In genomic region chr2:119223521-119224390, GRCh38 we compare ENCODE assay signal across 8 cellular contexts. TPM values are rescaled to one million over a fixed set of nuclear protein-coding genes. Genes with fewer than 3 reads are reported as not detected.
A peak's percentile ranks its signal among the peaks of the same experiment; 100 is the strongest.
DNase-seq lines count a peak whose midpoint lies in the region; ATAC-seq and TF ChIP-seq lines count a peak whose summit lies in the region.

TSS of gene STEAP3 (plus strand) at chr2:119223834. CDS start at chr2:119231013, 7,179 bp downstream.

- intact Hi-C loops in thyroid gland (cut with DNase I): loop anchor here (5.0 kb wide), 1 partner anchor 64 kb away; no protein-coding TSS in a partner anchor

- peak; percentile 9 for DNase-seq in T-helper 2 cell treated with Interferon-gamma antibody and Interleukin-4, amounts not matched to agents 5 μg/mL and 100 μg/mL, for 36 hours (ENCODE audit: low spot score)
- DNase-seq in T-helper 2 cell (no peak), HT1080 (ENCODE audit: low read depth) (peak; percentile 86), SHP77 (lab: John Stamatoyannopoulos, UW) (peak; percentile 60 to 82), endodermal cell (peak; percentile 95), memory B cell (ENCODE audit: low spot score in 2 of 2) (peak; percentile 32 to 49), thyroid gland (peak; percentile 86 to 88)

- H3K27me3 ChIP-seq in endodermal cell (ENCODE audit: control insufficient read depth, insufficient read depth, low read length, poor library complexity, severe bottlenecking) (peaks cover 11% of the 10 kb centered on the region), thyroid gland (no peaks in the 10 kb centered on the region)

- H3K9me3 Mint-ChIP-seq in T-helper 2 cell treated with Interferon-gamma antibody and Interleukin-4, amounts not matched to agents 5 μg/mL and 100 μg/mL, for 36 hours: no peaks in the 10 kb centered on the region
- H3K9me3 Mint-ChIP-seq in endodermal cell (no peaks in the 10 kb centered on the region), memory B cell (no peaks in the 10 kb centered on the region)

- TF ChIP-seq CTCF in endodermal cell (conservative IDR thresholded peaks at IDR 0.05) (no peak), thyroid gland (IDR thresholded peaks at IDR 0.05) (no peak)

- H3K4me1 ChIP-seq in endodermal cell (ENCODE audit: control insufficient read depth, insufficient read depth, low read length) (peaks cover 3% of the 10 kb centered on the region), thyroid gland (peaks cover 11 to 28% of the 10 kb centered on the region in 2 donors)

- H3K27ac Mint-ChIP-seq in T-helper 2 cell treated with Interferon-gamma antibody and Interleukin-4, amounts not matched to agents 5 μg/mL and 100 μg/mL, for 36 hours: no peak within 1 kb of the TSS
- no peak within 1 kb of the TSS for H3K27ac Mint-ChIP-seq in endodermal cell
- H3K27ac Mint-ChIP-seq in memory B cell: no peak within 1 kb of the TSS

- no peaks in the 10 kb centered on the region for H3K9me3 ChIP-seq in endodermal cell (ENCODE audit: control insufficient read depth, low read length)
- H3K9me3 ChIP-seq in thyroid gland: no peaks in the 10 kb centered on the region

- H3K36me3 ChIP-seq in endodermal cell (ENCODE audit: control insufficient read depth, insufficient read depth, low read length): no peaks in the 10 kb centered on the region
- H3K36me3 ChIP-seq in thyroid gland: no peaks in the 10 kb centered on the region

- no peak within 1 kb of the TSS for H3K4me3 Mint-ChIP-seq in T-helper 2 cell treated with Interferon-gamma antibody and Interleukin-4, amounts not matched to agents 5 μg/mL and 100 μg/mL, for 36 hours
- peak within 1 kb of the TSS; percentile 48 for H3K4me3 Mint-ChIP-seq in endodermal cell
- peak within 1 kb of the TSS; percentile 73 for H3K4me3 Mint-ChIP-seq in memory B cell

- H3K27me3 Mint-ChIP-seq in T-helper 2 cell treated with Interferon-gamma antibody and Interleukin-4, amounts not matched to agents 5 μg/mL and 100 μg/mL, for 36 hours (ENCODE audit: low read depth): peaks cover 40% of the 10 kb centered on the region
- H3K27me3 Mint-ChIP-seq in endodermal cell (ENCODE audit: insufficient read depth) (peaks cover 21% of the 10 kb centered on the region), memory B cell (peaks cover 8% of the 10 kb centered on the region)

- H3K4me3 ChIP-seq in endodermal cell (ENCODE audit: low read length): peak within 1 kb of the TSS; percentile 77
- H3K4me3 ChIP-seq in thyroid gland (replicated peaks in 1 of 3): peak within 1 kb of the TSS; percentile 10 to 73 (median 43)

- H3K27ac ChIP-seq in endodermal cell (ENCODE audit: low read depth, low read length): no peak within 1 kb of the TSS
- H3K27ac ChIP-seq in thyroid gland: peak within 1 kb of the TSS in 2 of 3 donors; percentile 12 to 42

- no peaks in the 10 kb centered on the region for H3K36me3 Mint-ChIP-seq in T-helper 2 cell treated with Interferon-gamma antibody and Interleukin-4, amounts not matched to agents 5 μg/mL and 100 μg/mL, for 36 hours (ENCODE audit: low read depth)
- H3K36me3 Mint-ChIP-seq in endodermal cell (ENCODE audit: low read depth) (no peaks in the 10 kb centered on the region), memory B cell (no peaks in the 10 kb centered on the region)

- ATAC-seq in GM21576 (IDR thresholded peaks at IDR 0.05; ENCODE audit: unreplicated experiment) (peak; percentile 68), memory B cell (ENCODE audit: low read depth) (peak; percentile 82)

- H3K4me1 Mint-ChIP-seq in T-helper 2 cell treated with Interferon-gamma antibody and Interleukin-4, amounts not matched to agents 5 μg/mL and 100 μg/mL, for 36 hours (ENCODE audit: low read depth): no peaks in the 10 kb centered on the region
- H3K4me1 Mint-ChIP-seq in endodermal cell: peaks cover 25% of the 10 kb centered on the region
- H3K4me1 Mint-ChIP-seq in memory B cell: peaks cover 3% of the 10 kb centered on the region

- H3K9ac ChIP-seq in endodermal cell (ENCODE audit: extremely low read depth, low read length, poor library complexity, severe bottlenecking): peak within 1 kb of the TSS; percentile 47

- WGBS in endodermal cell (ENCODE audit: insufficient coverage in 1 of 2, insufficient read length in 1 of 2), 2 experiments: 0 to 1% methylated on average over 1 to 89 of the region's 89 CpGs
- 4% methylated on average over 27 of the region's 89 CpGs; no CpG with 5 or more reads in 1 of the 2 donors for WGBS in thyroid gland, 2 donors

- peak in 1 of 2 donors; percentile 60 for TF ChIP-seq POLR2A in thyroid gland (IDR thresholded peaks at IDR 0.05)

RNA-seq across cellular contexts. Expression of gene STEAP3, which starts in this region (rescaled TPM):
- 67.8 and 87.6 TPM in 2 replicates for total RNA-seq in HT1080 (2014; rRNA removed; shearing (Covaris generic))
- 84.9 and 98.3 TPM in 2 replicates for polyA plus RNA-seq in HT1080 (2015; cell fraction: cytosol; rRNA removed)
- 193 and 197 TPM in 2 replicates for polyA plus RNA-seq in HT1080 (2015; cell fraction: nucleus; rRNA removed)
- 1 to 10 TPM; 4.4 to 7.9 TPM for total RNA-seq in endodermal cell
- polyA plus RNA-seq in endodermal cell (2013, experiment 1 of 2): 3.2 TPM
- polyA plus RNA-seq in endodermal cell (2013, experiment 2 of 2): 4.2 TPM
- 10 to 100 TPM in 2 of 4 donors, 1 to 10 TPM in 2; 7.4 to 23.2 (median 12.0) TPM for total RNA-seq in thyroid gland

Comparison
In these comparisons a context has a peak if more than half of its experiments do, and no peak if none do; other contexts are left out.
1. DNase-seq: peak in T-helper 2 cell treated with Interferon-gamma antibody and Interleukin-4, amounts not matched to agents 5 μg/mL and 100 μg/mL, for 36 hours (single experiment), HT1080 (single experiment), SHP77 (2 of 2), endodermal cell (single experiment), memory B cell (2 of 2) and thyroid gland (2 of 2); none in T-helper 2 cell (0 of 5).